Comparison of ENCODE assay signal across 26 cellular contexts in genomic region chr1:183467687-183468086, GRCh38. TPM values are rescaled to one million over a fixed set of nuclear protein-coding genes. Genes with fewer than 3 reads are reported as not detected.
A peak's percentile ranks its signal among the peaks of the same experiment; 100 is the strongest.
DNase-seq lines count a peak whose midpoint lies in the region; ATAC-seq, FAIRE-seq and TF ChIP-seq lines count a peak whose summit lies in the region.
"Had no signal": no experiment of that assay in that cellular context is flagged by ENCODE, and none has a peak within 500 bp of the region (broad histone marks: within the 10 kb centered on the region; RNA-seq: fewer than 3 reads in every experiment).

No MANE protein-coding gene starts in this region.

- H3K4me2 ChIP-seq in A549 = peak overlapping the region; percentile 61
- H3K4me2 ChIP-seq in mammary epithelial cell (ENCODE audit: insufficient read depth, low read depth, low read length) = no peak overlapping the region

- H3K4me3 Mint-ChIP-seq in activated T-cell treated with anti-CD3 and anti-CD28 coated beads, Interleukin-2, amount 50 U/mL, for 72 hours = no peak overlapping the region
- H3K4me3 Mint-ChIP-seq: activated CD4-positive, alpha-beta T cell treated with anti-CD3 and anti-CD28 coated beads for 36 hours; naive B cell had no signal

- no peaks in the 10 kb centered on the region for H3K27me3 Mint-ChIP-seq in activated T-cell treated with anti-CD3 and anti-CD28 coated beads, Interleukin-2, amount 50 U/mL, for 72 hours (ENCODE audit: low read depth)

- no peak for TF ChIP-seq EP300 in A549 (IDR thresholded peaks at IDR 0.05)

- peaks cover 4% of the 10 kb centered on the region for H3K79me2 ChIP-seq in mammary epithelial cell (ENCODE audit: insufficient read depth, low read length)

- CTCF ChIA-PET in A549 (lab: Yijun Ruan, JAX) = interaction anchor here (0.6 to 2.5 kb wide), 3 partner anchors 11 to 186 kb away, joined by 3 to 7 read pairs (median 4); no protein-coding TSS in a partner anchor
- CTCF ChIA-PET in mammary epithelial cell (lab: Charles Lee; ENCODE audit: low non-redundant PET) = interaction anchor here (0.7 to 0.8 kb wide), 2 partner anchors 136 to 141 kb away, joined by 5 to 8 read pairs; no protein-coding TSS in a partner anchor

- TF ChIP-seq POLR2A in A549 (IDR thresholded peaks at IDR 0.05; ENCODE audit: low read length) = no peak

- no peak overlapping the region for H3K9ac ChIP-seq in mammary epithelial cell (ENCODE audit: insufficient read depth, low read length)
- H3K9ac ChIP-seq: BLaER1 treated with 17β-estradiol and CSF1 and Interleukin-3, amounts not matched to agents 10 nM and 100 nM had no signal

- H3K27me3 ChIP-seq in mammary epithelial cell (ENCODE audit: insufficient read depth, low read length) = no peaks in the 10 kb centered on the region
- H3K27me3 ChIP-seq: BLaER1 treated with 17β-estradiol and CSF1 and Interleukin-3, amounts not matched to agents 10 nM and 100 nM; brain microvascular endothelial cell; right atrium auricular region had no signal

- intact Hi-C loops in mammary epithelial cell (cut with micrococcal nuclease) = loop anchor here (10.0 kb wide), 1 partner anchor 503 kb away; no protein-coding TSS in a partner anchor
- intact Hi-C loops in left colon (cut with DNase I, micrococcal nuclease) = no loop called here

- H3K4me1 ChIP-seq in A549 = peaks cover 29% of the 10 kb centered on the region
- H3K4me1 ChIP-seq in mammary epithelial cell (ENCODE audit: insufficient read depth, low read length) = peaks cover 18% of the 10 kb centered on the region

- POLR2A ChIA-PET in A549 (lab: Yijun Ruan, JAX) = no interaction called here

- FAIRE-seq in A549 (lab: Jason Lieb, UNC) = no peak
- FAIRE-seq: islet of Langerhans, urothelium cell line had no signal

- in situ Hi-C loops in mammary epithelial cell (cut with MboI; ENCODE audit: low sequenced_read_pairs in 2 of 2) = loop anchor here in 1 of 2 donors (10.0 kb wide), 1 partner anchor 157 kb away; no protein-coding TSS in a partner anchor

- no peaks in the 10 kb centered on the region for H3K36me3 ChIP-seq in mammary epithelial cell (ENCODE audit: insufficient read depth, low read length)
- H3K36me3 ChIP-seq: BLaER1 treated with 17β-estradiol and CSF1 and Interleukin-3, amounts not matched to agents 10 nM and 100 nM; brain microvascular endothelial cell; right atrium auricular region had no signal

- no peaks in the 10 kb centered on the region for H3K9me3 ChIP-seq in A549
- no peaks in the 10 kb centered on the region for H3K9me3 ChIP-seq in mammary epithelial cell (replicated peaks; ENCODE audit: insufficient read depth, low read length)
- H3K9me3 ChIP-seq: BLaER1 treated with 17β-estradiol and CSF1 and Interleukin-3, amounts not matched to agents 10 nM and 100 nM; right atrium auricular region had no signal

- WGBS in A549 (ENCODE audit: missing lambda C conversion rate) = 3% methylated on average over 1 of the region's 1 CpG
- 83% methylated on average over 1 of the region's 1 CpG for WGBS in mammary epithelial cell (ENCODE audit: low coverage, missing lambda C conversion rate)

- TF ChIP-seq CTCF in A549 (IDR thresholded peaks at IDR 0.05) (no peak), mammary epithelial cell (conservative IDR thresholded peaks at IDR 0.05 in 1 of 2, IDR thresholded peaks at IDR 0.05 in 1 of 2; ENCODE audit: extremely low read depth in 1 of 2, insufficient read depth in 1 of 2, low read depth in 1 of 2, low read length in 2 of 2) (no peak)

- DNase-seq in A549 (ENCODE audit: low read depth in 1 of 2, low spot score in 1 of 2) = peak; percentile 21 to 65
- DNase-seq in HT1080 (ENCODE audit: low read depth) = peak; percentile 78
- peak; percentile 67 for DNase-seq in mammary epithelial cell
- DNase-seq in left colon = no peak
- DNase-seq in left lobe of liver (ENCODE audit: low spot score) = no peak
- DNase-seq in activated T-cell treated with anti-CD3 and anti-CD28 coated beads, Interleukin-2, amount 50 U/mL, for 72 hours = no peak
- no peak for DNase-seq in NCI-H345 (lab: John Stamatoyannopoulos, UW)
- DNase-seq: activated CD4-positive, alpha-beta T cell treated with anti-CD3 and anti-CD28 coated beads for 36 hours; brain microvascular endothelial cell; cortex of kidney; DMS 273 treated with DMSO at 0.1 percent for 48 hours; GF-D8; H7; naive B cell; NCI-H1092 treated with DMSO at 0.1 percent for 48 hours; NCI-H2081; NCI-H524 treated with DMSO at 0.1 percent for 48 hours; stimulated activated CD4-positive, alpha-beta T cell treated with anti-CD3 and anti-CD28 coated beads, Interleukin-15, amount 100 ng/mL, for 24 hours; SW 1271 had no signal

- H3K27ac ChIP-seq in A549 (peak overlapping the region in 1 of 2 experiments; percentile 62; a peak in 4 of 6 replicates), mammary epithelial cell (ENCODE audit: insufficient read depth, low read depth, low read length) (peak overlapping the region; percentile 53)
- H3K27ac ChIP-seq: brain microvascular endothelial cell, right atrium auricular region had no signal

- no peaks in the 10 kb centered on the region for H4K20me1 ChIP-seq in mammary epithelial cell (ENCODE audit: insufficient read depth, low read length)

- H3K4me3 ChIP-seq in A549 = no peak overlapping the region
- H3K4me3 ChIP-seq in mammary epithelial cell (replicated peaks in 1 of 3; ENCODE audit: insufficient read depth in 1 of 3, low read depth in 2 of 3, low read length in 3 of 3) = no peak overlapping the region
- H3K4me3 ChIP-seq: BLaER1 treated with 17β-estradiol and CSF1 and Interleukin-3, amounts not matched to agents 10 nM and 100 nM; right atrium auricular region had no signal

- dilution Hi-C loops in mammary epithelial cell (cut with HindIII; ENCODE audit: low sequenced_read_pairs) = loop anchor here (5.0 kb wide), 1 partner anchor 95 kb away; no protein-coding TSS in a partner anchor

- no peaks in the 10 kb centered on the region for H3K36me3 Mint-ChIP-seq in activated T-cell treated with anti-CD3 and anti-CD28 coated beads, Interleukin-2, amount 50 U/mL, for 72 hours (ENCODE audit: insufficient read depth in 2 of 2)
- H3K36me3 Mint-ChIP-seq: naive B cell had no signal

- TF ChIP-seq RAD21 in A549 (conservative IDR thresholded peaks at IDR 0.05 in 1 of 2, IDR thresholded peaks at IDR 0.05 in 1 of 2) = no peak

- no peaks in the 10 kb centered on the region for H3K9me3 Mint-ChIP-seq in activated T-cell treated with anti-CD3 and anti-CD28 coated beads, Interleukin-2, amount 50 U/mL, for 72 hours
- H3K9me3 Mint-ChIP-seq: activated T-helper 2 cell treated with anti-CD3 and anti-CD28 coated beads, Interferon-gamma antibody, Interleukin-2, Interleukin-4, amounts not matched to agents 10 μg/mL and 5 μg/mL and 100 μg/mL, durations not matched to agents 14 hours and 24 hours and 36 hours; naive B cell had no signal

- no peak overlapping the region for H2AFZ ChIP-seq in mammary epithelial cell (ENCODE audit: low read depth, low read length)

- no TSS peak for BruUV-seq in mammary epithelial cell (replicated peaks; lab: Mats Ljungman, UMichigan)

- H3K4me1 Mint-ChIP-seq in activated T-cell treated with anti-CD3 and anti-CD28 coated beads, Interleukin-2, amount 50 U/mL, for 72 hours (ENCODE audit: low read depth) = peaks cover 23% of the 10 kb centered on the region

- ATAC-seq in A549 (no peak), left colon (peak; percentile 31), left lobe of liver (no peak), GM19328 (IDR thresholded peaks at IDR 0.05; ENCODE audit: unreplicated experiment) (no peak)
- no peak for ATAC-seq in activated T-cell treated with anti-CD3 and anti-CD28 coated beads, Interleukin-2, amount 50 U/mL, for 72 hours (replicated peaks in 1 of 2)
- ATAC-seq: activated CD4-positive, alpha-beta T cell treated with anti-CD3 and anti-CD28 coated beads for 36 hours; Right ventricle myocardium inferior had no signal

- no peak overlapping the region for H3K27ac Mint-ChIP-seq in activated T-cell treated with anti-CD3 and anti-CD28 coated beads, Interleukin-2, amount 50 U/mL, for 72 hours
- H3K27ac Mint-ChIP-seq: activated CD4-positive, alpha-beta T cell treated with anti-CD3 and anti-CD28 coated beads for 36 hours; activated T-helper 2 cell treated with anti-CD3 and anti-CD28 coated beads, Interferon-gamma antibody, Interleukin-2, Interleukin-4, amounts not matched to agents 10 μg/mL and 5 μg/mL and 100 μg/mL, durations not matched to agents 14 hours and 24 hours and 36 hours; naive B cell had no signal

RNA-seq across cellular contexts. Expression of gene SMG7, which starts 4.6 kb away (rescaled TPM):
- polyA plus RNA-seq in A549 (2011; rRNA removed) (51.3 and 55.5 TPM in 2 replicates), A549 (2017; fragmentation: RNase III; extraction: RNeasy Plus Mini Kit Qiagen cat#74134 plus additional on column Dnase treatment) (27.2 to 29.7 TPM (median 29.1 TPM) in 3 replicates), mammary epithelial cell (37.7 TPM)
- 16.4 and 20.8 TPM in 2 replicates for polyA plus RNA-seq in A549 (2012; cell fraction: cytosol; rRNA removed)
- 19.0 and 26.3 TPM in 2 replicates for polyA plus RNA-seq in A549 (2012; cell fraction: nucleus; rRNA removed)
- 65.3 and 78.9 TPM in 2 replicates for polyA minus RNA-seq in A549 (2011; rRNA and poly(A)+ RNA removed)
- 14.3 and 19.0 TPM in 2 replicates for total RNA-seq in HT1080 (2014; rRNA removed; shearing (Covaris generic))
- 30.2 and 43.9 TPM in 2 replicates for polyA plus RNA-seq in HT1080 (2015; cell fraction: cytosol; rRNA removed)
- polyA plus RNA-seq in HT1080 (2015; cell fraction: nucleus; rRNA removed) = 40.1 and 44.4 TPM in 2 replicates
- total RNA-seq in mammary epithelial cell (10 to 100 TPM; 31.8 to 64.2 TPM), left colon (10 to 100 TPM; 53.4 to 56.3 TPM), left lobe of liver (25.3 TPM)
- 82.6 TPM for polyA minus RNA-seq in mammary epithelial cell
- 10 to 100 TPM; 57.9 to 69.8 TPM for total RNA-seq in activated T-cell treated with anti-CD3 and anti-CD28 coated beads, Interleukin-2, amount 50 U/mL, for 72 hours

RNA-seq across cellular contexts. Expression of gene NMNAT2, which starts 49.5 kb away (rescaled TPM):
- 0.16 and 0.48 TPM in 2 replicates for polyA plus RNA-seq in A549 (2011; rRNA removed)
- polyA plus RNA-seq in A549 (2012; cell fraction: cytosol; rRNA removed) = 0.09 and 0.25 TPM in 2 replicates
- 0.13 and 0.15 TPM in 2 replicates for polyA plus RNA-seq in A549 (2012; cell fraction: nucleus; rRNA removed)
- 0.63 to 0.88 TPM (median 0.72 TPM) in 3 replicates for polyA plus RNA-seq in A549 (2017; fragmentation: RNase III; extraction: RNeasy Plus Mini Kit Qiagen cat#74134 plus additional on column Dnase treatment)
- polyA minus RNA-seq in A549 (2011; rRNA and poly(A)+ RNA removed) = 0.08 and 1.5 TPM in 2 replicates
- total RNA-seq in HT1080 (2014; rRNA removed; shearing (Covaris generic)) = 0.84 and 2.4 TPM in 2 replicates
- polyA plus RNA-seq in HT1080 (2015; cell fraction: cytosol; rRNA removed) = 3.8 and 5.9 TPM in 2 replicates
- 3.1 and 4.3 TPM in 2 replicates for polyA plus RNA-seq in HT1080 (2015; cell fraction: nucleus; rRNA removed)
- under 1 TPM; 0.33 to 0.75 TPM for total RNA-seq in mammary epithelial cell
- 1.5 TPM for polyA plus RNA-seq in mammary epithelial cell
- 24.3 TPM for polyA minus RNA-seq in mammary epithelial cell
- total RNA-seq in left colon = under 1 TPM; 0.18 to 0.84 TPM
- total RNA-seq in left lobe of liver = 0.03 TPM
- total RNA-seq in activated T-cell treated with anti-CD3 and anti-CD28 coated beads, Interleukin-2, amount 50 U/mL, for 72 hours = not detected
- total RNA-seq: activated CD4-positive, alpha-beta T cell treated with anti-CD3 and anti-CD28 coated beads for 36 hours; activated T-helper 2 cell treated with anti-CD3 and anti-CD28 coated beads, Interferon-gamma antibody, Interleukin-2, Interleukin-4, amounts not matched to agents 10 μg/mL and 5 μg/mL and 100 μg/mL, durations not matched to agents 14 hours and 24 hours and 36 hours had no signal

Comparison
In these comparisons a context has a peak if more than half of its experiments do, and no peak if none do; other contexts are left out.
1. DNase-seq: peak in A549 (2 of 2), HT1080 (single experiment) and mammary epithelial cell (single experiment); none in left colon (0 of 2), left lobe of liver (single experiment), activated T-cell treated with anti-CD3 and anti-CD28 coated beads, Interleukin-2, amount 50 U/mL, for 72 hours (0 of 2) and NCI-H345 (single experiment).